Comparison of ENCODE assay signal across 17 cellular contexts in the genomic region with DNA sequence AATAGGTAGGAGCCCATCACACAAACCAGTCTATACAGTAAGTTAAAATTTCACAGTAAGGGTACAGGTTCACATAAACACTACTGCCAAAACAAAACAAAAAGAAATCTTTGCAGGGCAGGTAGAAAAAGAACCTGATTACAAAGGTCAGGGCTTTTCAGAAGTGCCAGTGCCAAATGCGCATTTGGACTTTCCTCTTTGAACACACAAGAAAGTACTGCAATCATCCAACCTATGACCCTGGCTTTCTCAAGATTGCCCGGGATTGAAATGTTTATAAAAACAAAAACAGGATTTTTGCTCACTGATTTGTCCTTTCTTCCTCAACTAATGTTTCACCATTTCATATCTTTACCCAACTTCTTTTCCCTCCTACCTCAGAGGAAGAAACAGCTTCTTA. TPM values are rescaled to one million over a fixed set of nuclear protein-coding genes. Genes with fewer than 3 reads are reported as not detected.
A peak's percentile ranks its signal among the peaks of the same experiment; 100 is the strongest.
DNase-seq lines count a peak whose midpoint lies in the region; ATAC-seq and TF ChIP-seq lines count a peak whose summit lies in the region.
"Had no signal": no experiment of that assay in that cellular context is flagged by ENCODE, and none has a peak within 500 bp of the region (broad histone marks: within the 10 kb centered on the region; RNA-seq: fewer than 3 reads in every experiment).

No MANE protein-coding gene starts in this region.

- POLR2A ChIA-PET in activated CD8-positive, alpha-beta T cell treated with anti-CD3 and anti-CD28 coated beads for 36 hours (lab: Charles Lee) = interaction anchor here (1.1 to 2.8 kb wide), 2 partner anchors 41 to 47 kb away, joined by 3 to 13 read pairs; a partner anchor contains a TSS
- POLR2A ChIA-PET in activated CD8-positive, alpha-beta T cell treated with anti-CD3 and anti-CD28 coated beads, Interleukin-2, amount 10 ng/mL, durations not matched to agents 7 days and 5 days (lab: Charles Lee) = no interaction called here
- POLR2A ChIA-PET in A673 (lab: Charles Lee; ENCODE audit: low non-redundant PET) = no interaction called here

- no peaks in the 10 kb centered on the region for H3K27me3 Mint-ChIP-seq in activated CD8-positive, alpha-beta T cell treated with anti-CD3 and anti-CD28 coated beads for 36 hours
- no peaks in the 10 kb centered on the region for H3K27me3 Mint-ChIP-seq in activated CD8-positive, alpha-beta T cell treated with anti-CD3 and anti-CD28 coated beads, Interleukin-2, amount 10 ng/mL, durations not matched to agents 7 days and 5 days (ENCODE audit: low read depth)
- no peaks in the 10 kb centered on the region for H3K27me3 Mint-ChIP-seq in natural killer cell treated with Interleukin-12 subunit alpha and Interleukin-12 subunit beta and Interleukin-15 and Interleukin-18, amount 100 ng/mL, for 72 hours

- no peaks in the 10 kb centered on the region for H3K9me3 ChIP-seq in colonic mucosa
- no peaks in the 10 kb centered on the region for H3K9me3 ChIP-seq in A673 (ENCODE audit: low read depth, low read length, poor library complexity, severe bottlenecking)
- H3K9me3 ChIP-seq: HAP-1, neutrophil, sigmoid colon had no signal

- TF ChIP-seq CTCF in activated CD8-positive, alpha-beta T cell treated with anti-CD3 and anti-CD28 coated beads for 36 hours (IDR thresholded peaks at IDR 0.05) = no peak
- TF ChIP-seq CTCF in colonic mucosa (IDR thresholded peaks at IDR 0.05) = no peak
- no peak for TF ChIP-seq CTCF in A673 (conservative IDR thresholded peaks at IDR 0.05; ENCODE audit: low read depth, low read length)

- peaks cover 67% of the 10 kb centered on the region for H3K4me1 Mint-ChIP-seq in activated CD8-positive, alpha-beta T cell treated with anti-CD3 and anti-CD28 coated beads for 36 hours (ENCODE audit: low read depth)
- H3K4me1 Mint-ChIP-seq in activated CD8-positive, alpha-beta T cell treated with anti-CD3 and anti-CD28 coated beads, Interleukin-2, amount 10 ng/mL, durations not matched to agents 7 days and 5 days (ENCODE audit: low read depth) = peaks cover 51% of the 10 kb centered on the region
- peaks cover 46 to 57% of the 10 kb centered on the region in 2 donors for H3K4me1 Mint-ChIP-seq in natural killer cell treated with Interleukin-12 subunit alpha and Interleukin-12 subunit beta and Interleukin-15 and Interleukin-18, amount 100 ng/mL, for 72 hours (ENCODE audit: low read depth in 2 of 2)

- H3K36me3 ChIP-seq in colonic mucosa (no peaks in the 10 kb centered on the region), A673 (ENCODE audit: insufficient read depth, low read length, poor library complexity, severe bottlenecking) (no peaks in the 10 kb centered on the region)
- H3K36me3 ChIP-seq: HAP-1, neutrophil, sigmoid colon had no signal

- no peak overlapping the region for H3K27ac ChIP-seq in colonic mucosa
- no peak overlapping the region for H3K27ac ChIP-seq in A673 (ENCODE audit: low read depth, low read length, poor library complexity, severe bottlenecking)
- H3K27ac ChIP-seq: neutrophil, sigmoid colon had no signal

- intact Hi-C loops in activated CD8-positive, alpha-beta T cell treated with anti-CD3 and anti-CD28 coated beads for 36 hours (cut with micrococcal nuclease) = loop anchor here (10.0 kb wide), 1 partner anchor 513 kb away; no protein-coding TSS in a partner anchor
- intact Hi-C loops in colonic mucosa (cut with DNase I) = no loop called here
- intact Hi-C loops in A673 (cut with micrococcal nuclease; ENCODE audit: unreplicated experiment) = no loop called here

- H3K27ac Mint-ChIP-seq in activated CD8-positive, alpha-beta T cell treated with anti-CD3 and anti-CD28 coated beads for 36 hours = peak overlapping the region; percentile 66
- H3K27ac Mint-ChIP-seq in activated CD8-positive, alpha-beta T cell treated with anti-CD3 and anti-CD28 coated beads, Interleukin-2, amount 10 ng/mL, durations not matched to agents 7 days and 5 days = no peak overlapping the region
- H3K27ac Mint-ChIP-seq in natural killer cell treated with Interleukin-12 subunit alpha and Interleukin-12 subunit beta and Interleukin-15 and Interleukin-18, amount 100 ng/mL, for 72 hours = peak overlapping the region; percentile 91 to 99

- peaks cover 19% of the 10 kb centered on the region for H3K4me1 ChIP-seq in colonic mucosa
- peaks cover 4% of the 10 kb centered on the region for H3K4me1 ChIP-seq in A673 (ENCODE audit: insufficient read depth, low read length, poor library complexity, severe bottlenecking)
- H3K4me1 ChIP-seq: HAP-1 had no signal

- H3K9me3 Mint-ChIP-seq in activated CD8-positive, alpha-beta T cell treated with anti-CD3 and anti-CD28 coated beads for 36 hours = no peaks in the 10 kb centered on the region
- no peaks in the 10 kb centered on the region for H3K9me3 Mint-ChIP-seq in activated CD8-positive, alpha-beta T cell treated with anti-CD3 and anti-CD28 coated beads, Interleukin-2, amount 10 ng/mL, durations not matched to agents 7 days and 5 days (ENCODE audit: insufficient read depth)
- no peaks in the 10 kb centered on the region for H3K9me3 Mint-ChIP-seq in natural killer cell treated with Interleukin-12 subunit alpha and Interleukin-12 subunit beta and Interleukin-15 and Interleukin-18, amount 100 ng/mL, for 72 hours

- H3K9ac ChIP-seq in colonic mucosa (ENCODE audit: low read depth in 2 of 2, low read length in 2 of 2) = no peak overlapping the region

- H3K4me3 Mint-ChIP-seq in activated CD8-positive, alpha-beta T cell treated with anti-CD3 and anti-CD28 coated beads for 36 hours = no peak overlapping the region
- H3K4me3 Mint-ChIP-seq in activated CD8-positive, alpha-beta T cell treated with anti-CD3 and anti-CD28 coated beads, Interleukin-2, amount 10 ng/mL, durations not matched to agents 7 days and 5 days = no peak overlapping the region
- H3K4me3 Mint-ChIP-seq in natural killer cell treated with Interleukin-12 subunit alpha and Interleukin-12 subunit beta and Interleukin-15 and Interleukin-18, amount 100 ng/mL, for 72 hours = no peak overlapping the region

- H3K27me3 ChIP-seq in colonic mucosa (no peaks in the 10 kb centered on the region), A673 (replicated peaks; ENCODE audit: insufficient read depth, low read depth, low read length, poor library complexity) (no peaks in the 10 kb centered on the region)
- H3K27me3 ChIP-seq: neutrophil, sigmoid colon had no signal

- peaks cover 70% of the 10 kb centered on the region for H3K36me3 Mint-ChIP-seq in activated CD8-positive, alpha-beta T cell treated with anti-CD3 and anti-CD28 coated beads for 36 hours (ENCODE audit: low read depth)
- peaks cover 69% of the 10 kb centered on the region for H3K36me3 Mint-ChIP-seq in activated CD8-positive, alpha-beta T cell treated with anti-CD3 and anti-CD28 coated beads, Interleukin-2, amount 10 ng/mL, durations not matched to agents 7 days and 5 days (ENCODE audit: low read depth)
- H3K36me3 Mint-ChIP-seq in natural killer cell treated with Interleukin-12 subunit alpha and Interleukin-12 subunit beta and Interleukin-15 and Interleukin-18, amount 100 ng/mL, for 72 hours = peaks cover 35% of the 10 kb centered on the region

- no peak for ATAC-seq in activated CD8-positive, alpha-beta T cell treated with anti-CD3 and anti-CD28 coated beads for 36 hours
- no peak for ATAC-seq in activated CD8-positive, alpha-beta T cell treated with anti-CD3 and anti-CD28 coated beads, Interleukin-2, amount 10 ng/mL, durations not matched to agents 7 days and 5 days
- no peak for ATAC-seq in natural killer cell treated with Interleukin-12 subunit alpha and Interleukin-12 subunit beta and Interleukin-15 and Interleukin-18, amount 100 ng/mL, for 72 hours
- no peak for ATAC-seq in SK-N-SH treated with all-trans-retinoic acid at 6 μM for 48 hours

- no TSS peak for BruUV-seq in A673 (replicated peaks; lab: Mats Ljungman, UMichigan)

- CTCF ChIA-PET in activated CD8-positive, alpha-beta T cell treated with anti-CD3 and anti-CD28 coated beads for 36 hours (lab: Charles Lee) = no interaction called here
- CTCF ChIA-PET in activated CD8-positive, alpha-beta T cell treated with anti-CD3 and anti-CD28 coated beads, Interleukin-2, amount 10 ng/mL, durations not matched to agents 7 days and 5 days (lab: Charles Lee) = interaction anchor here (2.3 kb wide), 1 partner anchor 10 kb away, joined by 7 read pairs; no protein-coding TSS in a partner anchor
- CTCF ChIA-PET in A673 (lab: Charles Lee) = no interaction called here

- no peak for DNase-seq in activated CD8-positive, alpha-beta T cell treated with anti-CD3 and anti-CD28 coated beads for 36 hours
- DNase-seq in activated CD8-positive, alpha-beta T cell treated with anti-CD3 and anti-CD28 coated beads, Interleukin-2, amount 10 ng/mL, durations not matched to agents 7 days and 5 days = no peak
- DNase-seq in HCEC 1CT (peak; percentile 27), colonic mucosa (peak; percentile 55), kidney tubule cell (ENCODE audit: low spot score) (no peak), A673 (ENCODE audit: low spot score) (no peak)
- no peak for DNase-seq in natural killer cell treated with Interleukin-12 subunit alpha and Interleukin-12 subunit beta and Interleukin-15 and Interleukin-18, amount 100 ng/mL, for 72 hours (ENCODE audit: low spot score)
- DNase-seq: central memory CD4-positive, alpha-beta T cell; mesendoderm; NCI-H1694 treated with DMSO at 0.1 percent for 48 hours; NCI-H510A; OCI-M1; sigmoid colon; stimulated activated CD4-positive, alpha-beta T cell treated with anti-CD3 and anti-CD28 coated beads, Interleukin-4, amount 100 ng/mL, for 4 hours had no signal

- no peak overlapping the region for H3K4me3 ChIP-seq in colonic mucosa
- no peak overlapping the region for H3K4me3 ChIP-seq in A673 (ENCODE audit: low read depth, low read length, poor library complexity, severe bottlenecking)
- H3K4me3 ChIP-seq: HAP-1, sigmoid colon had no signal

TF ChIP-seq in SK-N-SH treated with all-trans-retinoic acid at 6 μM for 48 hours, 23 proteins besides CTCF, POLR2A, EP300 and RAD21 (continues in another document):
- no peak for TF ChIP-seq BACH2 (CRISPR knock-in tag; IDR thresholded peaks at IDR 0.05; ENCODE audit: borderline replicate concordance)

RNA-seq across cellular contexts. Expression of a gene that starts 47.4 kb away (rescaled TPM):
- 100 to 1,000 TPM; 104 to 113 TPM for total RNA-seq in activated CD8-positive, alpha-beta T cell treated with anti-CD3 and anti-CD28 coated beads for 36 hours
- total RNA-seq in activated CD8-positive, alpha-beta T cell treated with anti-CD3 and anti-CD28 coated beads, Interleukin-2, amount 10 ng/mL, durations not matched to agents 7 days and 5 days = 100 to 1,000 TPM; 117 to 122 TPM
- 10 to 100 TPM; 20.2 to 34.5 TPM for total RNA-seq in colonic mucosa
- 10 to 100 TPM; 70.8 to 78.3 TPM for total RNA-seq in natural killer cell treated with Interleukin-12 subunit alpha and Interleukin-12 subunit beta and Interleukin-15 and Interleukin-18, amount 100 ng/mL, for 72 hours
- total RNA-seq in A673 (2021) = 23.3 and 27.9 TPM in 2 replicates

Comparison
In these comparisons a context has a peak if more than half of its experiments do, and no peak if none do; other contexts are left out.
1. DNase-seq: peak in HCEC 1CT (single experiment) and colonic mucosa (single experiment); none in activated CD8-positive, alpha-beta T cell treated with anti-CD3 and anti-CD28 coated beads for 36 hours (single experiment), activated CD8-positive, alpha-beta T cell treated with anti-CD3 and anti-CD28 coated beads, Interleukin-2, amount 10 ng/mL, durations not matched to agents 7 days and 5 days (single experiment), natural killer cell treated with Interleukin-12 subunit alpha and Interleukin-12 subunit beta and Interleukin-15 and Interleukin-18, amount 100 ng/mL, for 72 hours (single experiment), kidney tubule cell (single experiment) and A673 (single experiment).